In genomic region chrX:13876652-13877051, GRCh38 we compare ENCODE assay signal across 15 cellular contexts.
A peak's percentile ranks its signal among the peaks of the same experiment; 100 is the strongest.
DNase-seq lines count a peak whose midpoint lies in the region; ATAC-seq lines count a peak whose summit lies in the region.
"Had no signal": no experiment of that assay in that cellular context is flagged by ENCODE, and none has a peak within 500 bp of the region (broad histone marks: within the 10 kb centered on the region; RNA-seq: fewer than 3 reads in every experiment).

No MANE protein-coding gene starts in this region.

- in situ Hi-C loops in HAP-1 (cut with MboI; ENCODE audit: low sequenced_read_pairs), result no loop called here

- H3K27me3 ChIP-seq in HAP-1 (ENCODE audit: low read depth), result no peaks in the 10 kb centered on the region
- H3K27me3 ChIP-seq: gastroesophageal sphincter had no signal

- DNase-seq in EL, result peak; percentile 63
- DNase-seq in RKO (ENCODE audit: low spot score), result peak; percentile 56
- peak; percentile 33 for DNase-seq in fibroblast of gingiva (ENCODE audit: low read depth)
- DNase-seq in non-pigmented ciliary epithelial cell (ENCODE audit: low read depth), result peak; percentile 28
- DNase-seq in activated CD8-positive, alpha-beta memory T cell treated with anti-CD3 and anti-CD28 coated beads, Interleukin-2, amount 50 U/mL, for 4 hours, result no peak
- no peak for DNase-seq in T-helper 9 cell
- no peak for DNase-seq in HAP-1 (ENCODE audit: low spot score in 2 of 2)
- DNase-seq: activated CD4-positive, alpha-beta T cell treated with anti-CD3 and anti-CD28 coated beads for 36 hours; activated T-cell treated with anti-CD3 and anti-CD28 coated beads, Interleukin-2, amount 50 U/mL, for 24 hours; left cardiac atrium; MV-4-11; naive B cell; stimulated activated naive B cell treated with anti-CD40 and anti-IgM and Interleukin-4, amounts not matched to agents 10 μg/mL and 1 μg/mL and 100 μg/mL, for 72 hours had no signal

- H3K4me1 ChIP-seq in HAP-1, result peaks cover 14% of the 10 kb centered on the region
- H3K4me1 ChIP-seq: gastroesophageal sphincter had no signal

- H3K4me3 ChIP-seq in HAP-1, result no peak overlapping the region
- H3K4me3 ChIP-seq: gastroesophageal sphincter had no signal

- no peaks in the 10 kb centered on the region for H3K36me3 ChIP-seq in HAP-1 (replicated peaks)
- H3K36me3 ChIP-seq: gastroesophageal sphincter had no signal

- no peak for ATAC-seq in HG02678 (IDR thresholded peaks at IDR 0.05; ENCODE audit: unreplicated experiment)
- ATAC-seq: activated CD4-positive, alpha-beta T cell treated with anti-CD3 and anti-CD28 coated beads for 36 hours; gastroesophageal sphincter; stimulated activated naive B cell treated with anti-CD40 and anti-IgM and Interleukin-4, amounts not matched to agents 10 μg/mL and 1 μg/mL and 100 μg/mL, for 72 hours had no signal

- H3K9me3 ChIP-seq in HAP-1, result no peaks in the 10 kb centered on the region
- H3K9me3 ChIP-seq: gastroesophageal sphincter had no signal

Comparison
In these comparisons a context has a peak if more than half of its experiments do, and no peak if none do; other contexts are left out.
1. DNase-seq: peak in EL (single experiment), RKO (single experiment), fibroblast of gingiva (single experiment) and non-pigmented ciliary epithelial cell (single experiment); none in activated CD8-positive, alpha-beta memory T cell treated with anti-CD3 and anti-CD28 coated beads, Interleukin-2, amount 50 U/mL, for 4 hours (single experiment), T-helper 9 cell (single experiment) and HAP-1 (0 of 2).